ENCODE assay signal across 16 cellular contexts in the genomic region with DNA sequence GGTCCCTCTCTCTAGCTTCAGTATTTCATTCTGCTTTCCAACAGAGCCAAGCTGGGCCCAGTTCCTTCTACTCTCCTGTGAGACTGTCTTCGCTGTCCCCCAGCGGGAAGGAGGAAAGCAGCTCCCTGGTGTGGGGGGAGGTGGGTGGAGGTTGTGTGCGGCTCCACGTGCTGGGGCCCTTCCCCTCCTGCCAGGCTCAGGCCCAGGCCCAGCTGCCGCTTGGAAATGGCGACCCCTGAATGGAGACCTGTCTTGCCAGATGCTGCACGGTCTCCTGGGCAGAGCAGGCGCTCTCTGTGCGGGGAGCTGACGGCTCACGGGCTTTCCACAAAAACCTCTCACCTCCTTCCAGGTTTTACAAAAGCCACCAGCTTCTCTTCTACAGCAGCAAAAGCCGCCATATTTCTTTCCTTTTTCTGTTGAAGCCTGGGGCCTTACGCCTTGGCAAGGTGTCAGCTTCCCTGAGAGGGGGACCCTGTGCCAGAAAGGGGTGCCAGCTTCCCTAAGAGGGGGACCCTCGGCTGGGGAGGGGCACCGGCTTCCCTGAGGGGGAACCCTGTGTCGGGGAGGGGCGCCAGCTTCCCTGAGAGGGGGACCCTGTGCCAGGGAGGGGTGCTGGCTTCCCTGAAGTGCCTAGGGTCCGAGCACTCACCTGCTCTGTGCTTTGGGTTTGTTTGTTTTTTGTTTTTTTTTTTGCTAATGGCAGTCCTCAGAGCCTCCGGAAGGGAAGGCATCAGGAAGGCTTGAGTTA.
"Had no signal": no experiment of that assay in that cellular context is flagged by ENCODE, and none has a peak within 500 bp of the region (broad histone marks: within the 10 kb centered on the region; RNA-seq: fewer than 3 reads in every experiment).

No MANE protein-coding gene starts in this region.

- H3K27me3 ChIP-seq: gastroesophageal sphincter, testis had no signal

- H3K9me3 ChIP-seq: gastroesophageal sphincter, prostate gland, testis had no signal

- H3K9me3 Mint-ChIP-seq: stimulated activated naive CD8-positive, alpha-beta T cell treated with anti-CD3 and anti-CD28 coated beads, Interleukin-15, Interleukin-2, amounts not matched to agents 100 ng/mL and 50 ng/mL, for 24 hours had no signal

- H3K4me3 Mint-ChIP-seq: brain; stimulated activated naive CD8-positive, alpha-beta T cell treated with anti-CD3 and anti-CD28 coated beads, Interleukin-15, Interleukin-2, amounts not matched to agents 100 ng/mL and 50 ng/mL, for 24 hours had no signal

- H3K27ac Mint-ChIP-seq: stimulated activated naive CD8-positive, alpha-beta T cell treated with anti-CD3 and anti-CD28 coated beads, Interleukin-15, Interleukin-2, amounts not matched to agents 100 ng/mL and 50 ng/mL, for 24 hours had no signal

- H3K4me1 Mint-ChIP-seq: brain had no signal

- H3K4me3 ChIP-seq: gastroesophageal sphincter, lung, prostate gland, testis had no signal

- H3K4me1 ChIP-seq: gastroesophageal sphincter, prostate gland had no signal

- ATAC-seq: gastroesophageal sphincter, sciatic nerve had no signal

- H3K27me3 Mint-ChIP-seq: brain; stimulated activated naive CD8-positive, alpha-beta T cell treated with anti-CD3 and anti-CD28 coated beads, Interleukin-15, Interleukin-2, amounts not matched to agents 100 ng/mL and 50 ng/mL, for 24 hours had no signal

- DNase-seq: activated CD4-positive, alpha-beta T cell treated with anti-CD3 and anti-CD28 coated beads for 1 hour; activated CD4-positive, alpha-beta T cell treated with anti-CD3 and anti-CD28 coated beads, Interleukin-2, amount 50 U/mL, for 48 hours; activated naive CD4-positive, alpha-beta T cell treated with Interleukin-2 at 50 U/mL for 16 hours; amygdala; dermis blood vessel endothelial cell; kidney glomerular epithelial cell; midbrain; stimulated activated CD4-positive, alpha-beta T cell treated with anti-CD3 and anti-CD28 coated beads, Interleukin-2, amount 100 ng/mL, for 24 hours; SW 1271; testis had no signal

- H3K27ac ChIP-seq: gastroesophageal sphincter, prostate gland, testis had no signal
